In the genomic region with DNA sequence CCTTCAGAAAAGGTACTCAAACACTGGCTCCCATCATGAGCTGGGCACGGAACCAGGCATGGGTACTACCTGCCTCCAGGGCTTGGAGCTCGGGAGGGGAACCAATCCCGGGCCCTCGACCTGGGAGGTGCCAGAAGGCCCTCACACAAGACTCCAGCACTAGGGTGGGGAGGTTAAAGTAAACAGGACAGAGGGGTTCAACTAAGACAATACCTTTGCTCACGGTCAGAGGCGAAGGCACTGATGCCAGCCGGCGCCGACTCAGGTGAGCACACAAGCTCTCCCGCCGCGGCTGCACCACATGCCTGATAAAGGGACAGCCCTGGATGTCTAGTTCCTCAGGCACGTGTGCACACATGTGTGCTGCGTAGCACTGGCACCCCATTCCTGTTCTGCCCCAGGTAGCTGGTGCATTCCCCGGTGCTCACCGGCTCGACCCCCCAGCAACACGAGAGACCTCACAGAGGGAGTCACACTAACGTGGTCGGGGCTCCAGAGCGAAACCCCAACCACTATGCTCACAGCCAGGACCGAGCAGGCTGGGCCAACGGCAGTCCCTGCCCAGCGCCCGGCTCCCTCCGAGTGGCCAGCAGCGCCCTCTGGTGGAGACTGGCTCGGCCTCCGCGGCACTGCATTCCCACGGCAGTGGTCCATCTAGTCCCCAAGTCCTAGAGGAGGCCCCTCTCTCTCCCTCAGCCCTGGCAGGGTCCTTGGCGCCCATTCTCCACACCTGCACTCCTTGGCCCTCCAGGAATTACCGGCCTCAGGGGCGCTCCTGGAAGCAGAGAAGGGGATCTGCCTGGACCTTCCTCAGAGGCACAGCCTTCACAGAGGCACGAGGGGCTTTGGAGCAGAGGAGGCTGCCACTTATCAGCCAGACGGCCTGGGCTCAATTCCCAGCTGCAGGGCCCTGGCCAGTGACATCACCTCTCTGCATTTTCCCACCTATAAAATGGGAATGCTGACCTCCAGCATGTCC, we compare ENCODE assay signal across 1 cellular context.
TF ChIP-seq lines count a peak whose summit lies in the region.

No MANE protein-coding gene starts in this region.

TF ChIP-seq in GM23338, 12 proteins besides CTCF, POLR2A, EP300 and RAD21 (continued from another document):
- TF ChIP-seq, protein P1, sequence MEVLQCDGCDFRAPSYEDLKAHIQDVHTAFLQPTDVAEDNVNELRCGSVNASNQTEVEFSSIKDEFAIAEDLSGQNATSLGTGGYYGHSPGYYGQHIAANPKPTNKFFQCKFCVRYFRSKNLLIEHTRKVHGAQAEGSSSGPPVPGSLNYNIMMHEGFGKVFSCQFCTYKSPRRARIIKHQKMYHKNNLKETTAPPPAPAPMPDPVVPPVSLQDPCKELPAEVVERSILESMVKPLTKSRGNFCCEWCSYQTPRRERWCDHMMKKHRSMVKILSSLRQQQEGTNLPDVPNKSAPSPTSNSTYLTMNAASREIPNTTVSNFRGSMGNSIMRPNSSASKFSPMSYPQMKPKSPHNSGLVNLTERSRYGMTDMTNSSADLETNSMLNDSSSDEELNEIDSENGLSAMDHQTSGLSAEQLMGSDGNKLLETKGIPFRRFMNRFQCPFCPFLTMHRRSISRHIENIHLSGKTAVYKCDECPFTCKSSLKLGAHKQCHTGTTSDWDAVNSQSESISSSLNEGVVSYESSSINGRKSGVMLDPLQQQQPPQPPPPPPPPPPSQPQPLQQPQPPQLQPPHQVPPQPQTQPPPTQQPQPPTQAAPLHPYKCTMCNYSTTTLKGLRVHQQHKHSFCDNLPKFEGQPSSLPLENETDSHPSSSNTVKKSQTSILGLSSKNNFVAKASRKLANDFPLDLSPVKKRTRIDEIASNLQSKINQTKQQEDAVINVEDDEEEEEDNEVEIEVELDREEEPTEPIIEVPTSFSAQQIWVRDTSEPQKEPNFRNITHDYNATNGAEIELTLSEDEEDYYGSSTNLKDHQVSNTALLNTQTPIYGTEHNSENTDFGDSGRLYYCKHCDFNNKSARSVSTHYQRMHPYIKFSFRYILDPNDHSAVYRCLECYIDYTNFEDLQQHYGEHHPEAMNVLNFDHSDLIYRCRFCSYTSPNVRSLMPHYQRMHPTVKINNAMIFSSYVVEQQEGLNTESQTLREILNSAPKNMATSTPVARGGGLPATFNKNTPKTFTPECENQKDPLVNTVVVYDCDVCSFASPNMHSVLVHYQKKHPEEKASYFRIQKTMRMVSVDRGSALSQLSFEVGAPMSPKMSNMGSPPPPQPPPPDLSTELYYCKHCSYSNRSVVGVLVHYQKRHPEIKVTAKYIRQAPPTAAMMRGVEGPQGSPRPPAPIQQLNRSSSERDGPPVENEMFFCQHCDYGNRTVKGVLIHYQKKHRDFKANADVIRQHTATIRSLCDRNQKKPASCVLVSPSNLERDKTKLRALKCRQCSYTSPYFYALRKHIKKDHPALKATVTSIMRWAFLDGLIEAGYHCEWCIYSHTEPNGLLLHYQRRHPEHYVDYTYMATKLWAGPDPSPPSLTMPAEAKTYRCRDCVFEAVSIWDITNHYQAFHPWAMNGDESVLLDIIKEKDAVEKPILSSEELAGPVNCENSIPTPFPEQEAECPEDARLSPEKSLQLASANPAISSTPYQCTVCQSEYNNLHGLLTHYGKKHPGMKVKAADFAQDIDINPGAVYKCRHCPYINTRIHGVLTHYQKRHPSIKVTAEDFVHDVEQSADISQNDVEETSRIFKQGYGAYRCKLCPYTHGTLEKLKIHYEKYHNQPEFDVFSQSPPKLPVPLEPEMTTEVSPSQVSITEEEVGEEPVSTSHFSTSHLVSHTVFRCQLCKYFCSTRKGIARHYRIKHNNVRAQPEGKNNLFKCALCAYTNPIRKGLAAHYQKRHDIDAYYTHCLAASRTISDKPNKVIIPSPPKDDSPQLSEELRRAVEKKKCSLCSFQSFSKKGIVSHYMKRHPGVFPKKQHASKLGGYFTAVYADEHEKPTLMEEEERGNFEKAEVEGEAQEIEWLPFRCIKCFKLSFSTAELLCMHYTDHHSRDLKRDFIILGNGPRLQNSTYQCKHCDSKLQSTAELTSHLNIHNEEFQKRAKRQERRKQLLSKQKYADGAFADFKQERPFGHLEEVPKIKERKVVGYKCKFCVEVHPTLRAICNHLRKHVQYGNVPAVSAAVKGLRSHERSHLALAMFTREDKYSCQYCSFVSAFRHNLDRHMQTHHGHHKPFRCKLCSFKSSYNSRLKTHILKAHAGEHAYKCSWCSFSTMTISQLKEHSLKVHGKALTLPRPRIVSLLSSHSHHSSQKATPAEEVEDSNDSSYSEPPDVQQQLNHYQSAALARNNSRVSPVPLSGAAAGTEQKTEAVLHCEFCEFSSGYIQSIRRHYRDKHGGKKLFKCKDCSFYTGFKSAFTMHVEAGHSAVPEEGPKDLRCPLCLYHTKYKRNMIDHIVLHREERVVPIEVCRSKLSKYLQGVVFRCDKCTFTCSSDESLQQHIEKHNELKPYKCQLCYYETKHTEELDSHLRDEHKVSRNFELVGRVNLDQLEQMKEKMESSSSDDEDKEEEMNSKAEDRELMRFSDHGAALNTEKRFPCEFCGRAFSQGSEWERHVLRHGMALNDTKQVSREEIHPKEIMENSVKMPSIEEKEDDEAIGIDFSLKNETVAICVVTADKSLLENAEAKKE (CRISPR knock-in tag; IDR thresholded peaks at IDR 0.05), result no peak
- TF ChIP-seq ZNF331 (CRISPR knock-in tag; IDR thresholded peaks at IDR 0.05; ENCODE audit: low read depth), result no peak
- no peak for TF ChIP-seq JUNB (IDR thresholded peaks at IDR 0.05; ENCODE audit: unreplicated experiment)
- TF ChIP-seq ETS1 (IDR thresholded peaks at IDR 0.05), result no peak
- TF ChIP-seq ZNF114 (CRISPR knock-in tag; IDR thresholded peaks at IDR 0.05), result no peak
- no peak for TF ChIP-seq REST (IDR thresholded peaks at IDR 0.05; ENCODE audit: unreplicated experiment)
- no peak for TF ChIP-seq CREB1 (CRISPR knock-in tag; IDR thresholded peaks at IDR 0.05; ENCODE audit: low read depth)
- TF ChIP-seq EZH2phosphoT487 (IDR thresholded peaks at IDR 0.05; ENCODE audit: unreplicated experiment), result no peak
- no peak for TF ChIP-seq POLR2AphosphoS5 (IDR thresholded peaks at IDR 0.05; ENCODE audit: low read depth)
- no peak for TF ChIP-seq NANOG (IDR thresholded peaks at IDR 0.05; ENCODE audit: borderline replicate concordance)
TF ChIP-seq in GM23338: peak in this region for 0.
